36 cellular contexts compared by ENCODE assay signal in genomic region chr1:192008281-192008825, GRCh38.
"Had no signal": no experiment of that assay in that cellular context is flagged by ENCODE, and none has a peak within 500 bp of the region (broad histone marks: within the 10 kb centered on the region; RNA-seq: fewer than 3 reads in every experiment).

No MANE protein-coding gene starts in this region.

- H3K4me3 Mint-ChIP-seq: activated B cell treated with CpG ODN at 0.5 μM for 24 hours; activated CD4-positive, alpha-beta memory T cell treated with anti-CD3 and anti-CD28 coated beads for 36 hours; activated CD4-positive, alpha-beta T cell treated with anti-CD3 and anti-CD28 coated beads, Interleukin-2, amount 10 ng/mL, durations not matched to agents 24 days and 14 days; activated CD8-positive, alpha-beta T cell treated with anti-CD3 and anti-CD28 coated beads for 36 hours; activated naive CD4-positive, alpha-beta T cell treated with anti-CD3 and anti-CD28 coated beads for 36 hours; activated naive CD8-positive, alpha-beta T cell treated with anti-CD3 and anti-CD28 coated beads for 36 hours; activated T-cell treated with anti-CD3 and anti-CD28 coated beads, Interleukin-2, amount 50 U/mL, for 4 hours; activated T-cell treated with anti-CD3 and anti-CD28 coated beads, Interleukin-2, amount 50 U/mL, for 72 hours; activated T-helper 1 cell treated with anti-CD3 and anti-CD28 coated beads, Interleukin-12 subunit alpha, Interleukin-12 subunit beta, Interleukin-2, Interleukin-4 antibody, amounts not matched to agents 30 ng/mL and 10 ng/mL and 1 ng/mL, durations not matched to agents 14 hours and 24 hours and 36 hours; activated T-helper 17 cell treated with anti-CD3 and anti-CD28 coated beads, Interleukin-2, amount 50 U/mL, for 72 hours; T-helper 1 cell treated with Interleukin-12 subunit alpha and Interleukin-12 subunit beta and Interleukin-4 antibody, amounts not matched to agents 30 μg/mL and 1 μg/mL, for 36 hours; T-helper 2 cell treated with Interferon-gamma antibody and Interleukin-4, amounts not matched to agents 5 μg/mL and 100 μg/mL, for 36 hours had no signal

- H3K27me3 Mint-ChIP-seq: activated B cell treated with CpG ODN at 0.5 μM for 24 hours; activated CD4-positive, alpha-beta memory T cell treated with anti-CD3 and anti-CD28 coated beads for 36 hours; activated CD4-positive, alpha-beta T cell treated with anti-CD3 and anti-CD28 coated beads, Interleukin-2, amount 10 ng/mL, durations not matched to agents 24 days and 14 days; activated CD8-positive, alpha-beta T cell treated with anti-CD3 and anti-CD28 coated beads for 36 hours; activated naive CD8-positive, alpha-beta T cell treated with anti-CD3 and anti-CD28 coated beads for 36 hours; activated T-helper 17 cell treated with anti-CD3 and anti-CD28 coated beads, Interleukin-2, amount 50 U/mL, for 72 hours had no signal

- H3K4me3 ChIP-seq: adrenal gland, body of pancreas, breast epithelium had no signal

- H3K36me3 ChIP-seq: adrenal gland, brain microvascular endothelial cell, breast epithelium had no signal

- H3K9me3 ChIP-seq: adrenal gland, body of pancreas, breast epithelium had no signal

- H3K27me3 ChIP-seq: adrenal gland, body of pancreas, brain microvascular endothelial cell, breast epithelium had no signal

- H3K27ac ChIP-seq: adrenal gland, body of pancreas, brain microvascular endothelial cell, breast epithelium, VCaP had no signal

- FAIRE-seq: astrocyte, colon had no signal

- DNase-seq: activated B cell treated with CpG ODN at 0.5 μM for 24 hours; activated CD4-positive, alpha-beta memory T cell treated with anti-CD3 and anti-CD28 coated beads for 36 hours; activated CD4-positive, alpha-beta T cell treated with anti-CD3 and anti-CD28 coated beads for 4 hours; activated CD4-positive, alpha-beta T cell treated with anti-CD3 and anti-CD28 coated beads, Interleukin-2, amount 10 ng/mL, durations not matched to agents 24 days and 14 days; activated CD4-positive, alpha-beta T cell treated with anti-CD3 and anti-CD28 coated beads, Interleukin-2, amount 50 U/mL, for 1 hour; activated CD4-positive, alpha-beta T cell treated with anti-CD3 and anti-CD28 coated beads, Interleukin-2, amount 50 U/mL, for 4 hours; activated CD4-positive, CD25-positive, alpha-beta regulatory T cell treated with anti-CD3 and anti-CD28 coated beads, Interleukin-2, amount 50 U/mL, for 72 hours; activated CD8-positive, alpha-beta memory T cell treated with anti-CD3 and anti-CD28 coated beads, Interleukin-2, amount 50 U/mL, for 4 hours; activated CD8-positive, alpha-beta T cell treated with anti-CD3 and anti-CD28 coated beads for 36 hours; activated effector memory CD4-positive, alpha-beta T cell treated with anti-CD3 and anti-CD28 coated beads, Interleukin-2, amount 50 U/mL, for 16 hours; activated gamma-delta T cell treated with Interleukin-2 at 50 U/mL for 16 hours; activated naive CD4-positive, alpha-beta T cell; activated naive CD4-positive, alpha-beta T cell treated with anti-CD3 and anti-CD28 coated beads for 36 hours; activated naive CD4-positive, alpha-beta T cell treated with anti-CD3 and anti-CD28 coated beads, Interleukin-2, amount 50 U/mL, for 16 hours; activated naive CD8-positive, alpha-beta T cell treated with anti-CD3 and anti-CD28 coated beads for 36 hours; activated T-cell treated with anti-CD3 and anti-CD28 coated beads for 4 hours; activated T-cell treated with anti-CD3 and anti-CD28 coated beads, Interleukin-2, amount 50 U/mL, for 1 hour; activated T-cell treated with anti-CD3 and anti-CD28 coated beads, Interleukin-2, amount 50 U/mL, for 4 hours; activated T-cell treated with anti-CD3 and anti-CD28 coated beads, Interleukin-2, amount 50 U/mL, for 72 hours; adrenal gland; amniotic stem cell; aorta; body of pancreas; brain microvascular endothelial cell; central memory CD4-positive, alpha-beta T cell; T-helper 2 cell; T-helper 9 cell had no signal

- H3K4me1 ChIP-seq: adrenal gland, body of pancreas, breast epithelium had no signal

- H3K36me3 Mint-ChIP-seq: activated CD4-positive, alpha-beta memory T cell treated with anti-CD3 and anti-CD28 coated beads for 36 hours; activated naive CD4-positive, alpha-beta T cell treated with anti-CD3 and anti-CD28 coated beads, Interleukin-2, amount 50 U/mL, for 72 hours; activated naive CD8-positive, alpha-beta T cell treated with anti-CD3 and anti-CD28 coated beads for 36 hours had no signal

- H3K9me3 Mint-ChIP-seq: activated CD4-positive, alpha-beta memory T cell treated with anti-CD3 and anti-CD28 coated beads for 36 hours; activated CD4-positive, alpha-beta T cell treated with anti-CD3 and anti-CD28 coated beads, Interleukin-2, amount 10 ng/mL, durations not matched to agents 24 days and 14 days; activated CD8-positive, alpha-beta T cell treated with anti-CD3 and anti-CD28 coated beads for 36 hours; activated naive CD8-positive, alpha-beta T cell treated with anti-CD3 and anti-CD28 coated beads for 36 hours; activated T-cell treated with anti-CD3 and anti-CD28 coated beads, Interleukin-2, amount 50 U/mL, for 4 hours; activated T-helper 1 cell treated with anti-CD3 and anti-CD28 coated beads, Interleukin-12 subunit alpha, Interleukin-12 subunit beta, Interleukin-2, Interleukin-4 antibody, amounts not matched to agents 30 ng/mL and 10 ng/mL and 1 ng/mL, durations not matched to agents 14 hours and 24 hours and 36 hours; activated T-helper 17 cell treated with anti-CD3 and anti-CD28 coated beads, Interleukin-2, amount 50 U/mL, for 72 hours; T-helper 1 cell treated with Interleukin-12 subunit alpha and Interleukin-12 subunit beta and Interleukin-4 antibody, amounts not matched to agents 30 μg/mL and 1 μg/mL, for 36 hours; T-helper 2 cell treated with Interferon-gamma antibody and Interleukin-4, amounts not matched to agents 5 μg/mL and 100 μg/mL, for 36 hours had no signal

- H3K27ac Mint-ChIP-seq: activated B cell treated with CpG ODN at 0.5 μM for 24 hours; activated CD4-positive, alpha-beta memory T cell treated with anti-CD3 and anti-CD28 coated beads for 36 hours; activated CD4-positive, alpha-beta T cell treated with anti-CD3 and anti-CD28 coated beads, Interleukin-2, amount 10 ng/mL, durations not matched to agents 24 days and 14 days; activated CD8-positive, alpha-beta T cell treated with anti-CD3 and anti-CD28 coated beads for 36 hours; activated naive CD4-positive, alpha-beta T cell treated with anti-CD3 and anti-CD28 coated beads for 36 hours; activated naive CD4-positive, alpha-beta T cell treated with anti-CD3 and anti-CD28 coated beads, Interleukin-2, amount 50 U/mL, for 72 hours; activated naive CD8-positive, alpha-beta T cell treated with anti-CD3 and anti-CD28 coated beads for 36 hours; activated T-cell treated with anti-CD3 and anti-CD28 coated beads, Interleukin-2, amount 50 U/mL, for 72 hours; activated T-helper 1 cell treated with anti-CD3 and anti-CD28 coated beads, Interleukin-12 subunit alpha, Interleukin-12 subunit beta, Interleukin-2, Interleukin-4 antibody, amounts not matched to agents 30 ng/mL and 10 ng/mL and 1 ng/mL, durations not matched to agents 14 hours and 24 hours and 36 hours; activated T-helper 17 cell treated with anti-CD3 and anti-CD28 coated beads, Interleukin-2, amount 50 U/mL, for 72 hours; T-helper 1 cell treated with Interleukin-12 subunit alpha and Interleukin-12 subunit beta and Interleukin-4 antibody, amounts not matched to agents 30 μg/mL and 1 μg/mL, for 36 hours; T-helper 2 cell treated with Interferon-gamma antibody and Interleukin-4, amounts not matched to agents 5 μg/mL and 100 μg/mL, for 36 hours had no signal

- ATAC-seq: activated CD8-positive, alpha-beta T cell treated with anti-CD3 and anti-CD28 coated beads for 36 hours; activated naive CD4-positive, alpha-beta T cell treated with anti-CD3 and anti-CD28 coated beads, Interleukin-2, amount 50 U/mL, for 72 hours; activated T-cell treated with anti-CD3 and anti-CD28 coated beads, Interleukin-2, amount 50 U/mL, for 4 hours; activated T-cell treated with anti-CD3 and anti-CD28 coated beads, Interleukin-2, amount 50 U/mL, for 72 hours; activated T-helper 17 cell treated with anti-CD3 and anti-CD28 coated beads, Interleukin-2, amount 50 U/mL, for 72 hours; body of pancreas had no signal

- H3K4me1 Mint-ChIP-seq: activated B cell treated with CpG ODN at 0.5 μM for 24 hours; activated CD4-positive, alpha-beta T cell treated with anti-CD3 and anti-CD28 coated beads, Interleukin-2, amount 10 ng/mL, durations not matched to agents 24 days and 14 days; activated naive CD8-positive, alpha-beta T cell treated with anti-CD3 and anti-CD28 coated beads for 36 hours; activated T-helper 17 cell treated with anti-CD3 and anti-CD28 coated beads, Interleukin-2, amount 50 U/mL, for 72 hours had no signal
